Comparison of ENCODE assay signal across 15 cellular contexts in the genomic region with DNA sequence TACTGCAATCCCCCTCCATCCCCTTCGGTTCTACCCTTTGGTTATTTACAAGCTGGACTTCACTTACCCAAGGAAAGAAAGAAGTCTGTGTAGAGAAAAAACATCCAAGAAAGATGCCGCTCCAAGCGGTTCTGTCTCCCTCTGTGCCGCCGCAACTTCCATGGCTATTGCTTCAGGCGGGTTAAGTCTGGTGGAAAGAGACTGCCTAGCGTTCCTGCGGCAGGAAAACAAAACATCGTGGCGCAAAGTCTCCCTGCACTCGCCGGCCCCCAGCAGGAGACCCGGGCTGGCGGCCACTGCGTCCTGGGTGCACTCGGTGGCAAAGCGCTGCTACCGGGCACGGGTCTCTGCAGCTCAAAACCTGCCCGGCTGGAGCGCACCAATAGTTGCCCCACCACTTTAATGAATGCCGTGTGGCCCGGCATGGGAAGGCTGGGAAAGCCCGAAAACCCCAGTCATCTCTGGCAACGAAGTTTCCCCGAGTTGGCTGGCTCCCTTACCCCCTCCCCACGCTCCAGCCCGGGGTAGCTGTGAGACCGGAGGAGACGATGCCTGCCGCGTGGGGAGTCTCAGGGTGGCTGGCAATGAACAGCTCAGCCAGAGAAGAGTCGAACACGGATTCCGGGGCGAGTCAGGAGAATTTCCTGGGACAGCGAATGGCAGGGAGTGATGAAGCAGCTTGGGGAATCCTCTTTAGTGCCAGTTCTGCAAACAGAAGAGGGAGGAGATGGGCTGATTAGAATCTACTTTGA. TPM values are rescaled to one million over a fixed set of nuclear protein-coding genes. Genes with fewer than 3 reads are reported as not detected.
A peak's percentile ranks its signal among the peaks of the same experiment; 100 is the strongest.
DNase-seq lines count a peak whose midpoint lies in the region; ATAC-seq and TF ChIP-seq lines count a peak whose summit lies in the region.
"Had no signal": no experiment of that assay in that cellular context is flagged by ENCODE, and none has a peak within 500 bp of the region (broad histone marks: within the 10 kb centered on the region; RNA-seq: fewer than 3 reads in every experiment).

No MANE protein-coding gene starts in this region.

- H3K4me1 ChIP-seq in PC-3 (ENCODE audit: insufficient read depth, low read length) (no peaks in the 10 kb centered on the region), parathyroid adenoma (no peaks in the 10 kb centered on the region)

- peaks cover 47% of the 10 kb centered on the region for H3K27me3 Mint-ChIP-seq in activated CD8-positive, alpha-beta T cell treated with anti-CD3 and anti-CD28 coated beads for 36 hours

- no peaks in the 10 kb centered on the region for H3K36me3 ChIP-seq in PC-3 (ENCODE audit: low read depth, low read length)
- H3K36me3 ChIP-seq in parathyroid adenoma (ENCODE audit: control insufficient read depth, insufficient read depth, low read length) = no peaks in the 10 kb centered on the region
- H3K36me3 ChIP-seq in WERI-Rb-1 = no peaks in the 10 kb centered on the region
- H3K36me3 ChIP-seq: right atrium auricular region had no signal

- intact Hi-C loops in PC-3 (cut with micrococcal nuclease) (no loop called here), head of caudate nucleus (cut with DNase I) (no loop called here)
- intact Hi-C loops in activated CD8-positive, alpha-beta T cell treated with anti-CD3 and anti-CD28 coated beads for 36 hours (cut with micrococcal nuclease) = no loop called here

- no TSS peak for BruUV-seq in PC-3 (replicated peaks; lab: Mats Ljungman, UMichigan)

- H3K36me3 Mint-ChIP-seq in activated CD8-positive, alpha-beta T cell treated with anti-CD3 and anti-CD28 coated beads for 36 hours (ENCODE audit: low read depth) = no peaks in the 10 kb centered on the region
- H3K36me3 Mint-ChIP-seq: memory B cell had no signal

- no peaks in the 10 kb centered on the region for H4K20me1 ChIP-seq in PC-3 (ENCODE audit: low read length)

- H3K4me2 ChIP-seq in PC-3 (ENCODE audit: low read length) (peak overlapping the region; percentile 48), parathyroid adenoma (ENCODE audit: low read length) (peak overlapping the region; percentile 22)

- H3K27ac Mint-ChIP-seq in activated CD8-positive, alpha-beta T cell treated with anti-CD3 and anti-CD28 coated beads for 36 hours = no peak overlapping the region
- H3K27ac Mint-ChIP-seq: activated naive CD8-positive, alpha-beta T cell treated with anti-CD3 and anti-CD28 coated beads, Interleukin-2, amount 50 U/mL, for 24 hours; memory B cell had no signal

- H3K4me1 Mint-ChIP-seq in activated CD8-positive, alpha-beta T cell treated with anti-CD3 and anti-CD28 coated beads for 36 hours (ENCODE audit: low read depth) = peaks cover 3% of the 10 kb centered on the region

- H3K9ac ChIP-seq in PC-3 (ENCODE audit: low read length) = no peak overlapping the region
- no peak overlapping the region for H3K9ac ChIP-seq in parathyroid adenoma

- no peaks in the 10 kb centered on the region for H3K9me3 ChIP-seq in PC-3 (ENCODE audit: low read length)
- H3K9me3 ChIP-seq in parathyroid adenoma (ENCODE audit: control insufficient read depth, low read length) = no peaks in the 10 kb centered on the region
- H3K9me3 ChIP-seq in WERI-Rb-1 (ENCODE audit: severe bottlenecking) = no peaks in the 10 kb centered on the region

- no peaks in the 10 kb centered on the region for H3F3A ChIP-seq in PC-3 (ENCODE audit: low read length, unreplicated experiment)

- CTCF ChIA-PET in PC-3 (lab: Charles Lee) = no interaction called here
- CTCF ChIA-PET in activated CD8-positive, alpha-beta T cell treated with anti-CD3 and anti-CD28 coated beads for 36 hours (lab: Charles Lee) = no interaction called here

- in situ Hi-C loops in G401 (cut with HindIII; ENCODE audit: low sequenced_read_pairs) = no loop called here

- H3K9me2 ChIP-seq in PC-3 (replicated peaks; ENCODE audit: low read length) = no peaks in the 10 kb centered on the region

- no peaks in the 10 kb centered on the region for H3K9me3 Mint-ChIP-seq in activated CD8-positive, alpha-beta T cell treated with anti-CD3 and anti-CD28 coated beads for 36 hours
- H3K9me3 Mint-ChIP-seq: activated naive CD8-positive, alpha-beta T cell treated with anti-CD3 and anti-CD28 coated beads, Interleukin-2, amount 50 U/mL, for 24 hours; memory B cell had no signal

- DNase-seq in G401 (ENCODE audit: low spot score) = peak; percentile 57
- no peak for DNase-seq in PC-3
- peak in 26 of 42 donors; percentile 16 to 63 (median 26) for DNase-seq in head of caudate nucleus
- no peak for DNase-seq in NCI-H1048 (lab: John Stamatoyannopoulos, UW)
- DNase-seq in activated CD8-positive, alpha-beta T cell treated with anti-CD3 and anti-CD28 coated beads for 36 hours = no peak
- no peak for DNase-seq in WERI-Rb-1
- DNase-seq: activated naive CD8-positive, alpha-beta T cell treated with anti-CD3 and anti-CD28 coated beads, Interleukin-2, amount 50 U/mL, for 24 hours; Caco-2; HCEC 1CT had no signal

- no peak overlapping the region for H3K4me3 Mint-ChIP-seq in activated CD8-positive, alpha-beta T cell treated with anti-CD3 and anti-CD28 coated beads for 36 hours
- H3K4me3 Mint-ChIP-seq: activated naive CD8-positive, alpha-beta T cell treated with anti-CD3 and anti-CD28 coated beads, Interleukin-2, amount 50 U/mL, for 24 hours; memory B cell had no signal

- H2AFZ ChIP-seq in PC-3 (ENCODE audit: low read length) (no peak overlapping the region; the same call in 1 of the 2 replicates), parathyroid adenoma (no peak overlapping the region)

- POLR2A ChIA-PET in PC-3 (lab: Charles Lee; ENCODE audit: unreplicated experiment) = no interaction called here
- POLR2A ChIA-PET in activated CD8-positive, alpha-beta T cell treated with anti-CD3 and anti-CD28 coated beads for 36 hours (lab: Charles Lee) = no interaction called here

- H3K4me3 ChIP-seq in PC-3 (ENCODE audit: low read length) = peak overlapping the region; percentile 40; the same call in 1 of the 2 replicates
- no peak overlapping the region for H3K4me3 ChIP-seq in parathyroid adenoma (ENCODE audit: low read depth, low read length)
- H3K4me3 ChIP-seq in WERI-Rb-1 (ENCODE audit: low read depth, low read length) = no peak overlapping the region
- H3K4me3 ChIP-seq: right atrium auricular region had no signal

- TF ChIP-seq CTCF in PC-3 (conservative IDR thresholded peaks at IDR 0.05; ENCODE audit: low read depth, low read length) (no peak), parathyroid adenoma (IDR thresholded peaks at IDR 0.05) (no peak), WERI-Rb-1 (IDR thresholded peaks at IDR 0.05; ENCODE audit: low read depth, low read length) (no peak)
- no peak for TF ChIP-seq CTCF in activated CD8-positive, alpha-beta T cell treated with anti-CD3 and anti-CD28 coated beads for 36 hours (IDR thresholded peaks at IDR 0.05)

- no peaks in the 10 kb centered on the region for H3K79me2 ChIP-seq in PC-3 (ENCODE audit: low read length)
- no peaks in the 10 kb centered on the region for H3K79me2 ChIP-seq in parathyroid adenoma

- H3K27me3 ChIP-seq in PC-3 (ENCODE audit: low read length) = peaks cover 92% of the 10 kb centered on the region
- peaks cover 4% of the 10 kb centered on the region for H3K27me3 ChIP-seq in parathyroid adenoma (ENCODE audit: control insufficient read depth, insufficient read depth, low read length)
- peaks cover 51% of the 10 kb centered on the region for H3K27me3 ChIP-seq in WERI-Rb-1 (ENCODE audit: insufficient read depth, low read depth, severe bottlenecking)

- no peak overlapping the region for H3K27ac ChIP-seq in PC-3 (ENCODE audit: low read length)
- no peak overlapping the region for H3K27ac ChIP-seq in parathyroid adenoma
- H3K27ac ChIP-seq in WERI-Rb-1 = no peak overlapping the region
- H3K27ac ChIP-seq: right atrium auricular region had no signal

- ATAC-seq in PC-3 (peak; percentile 14), GM21528 (IDR thresholded peaks at IDR 0.05; ENCODE audit: low FRiP score, unreplicated experiment) (no peak)
- no peak for ATAC-seq in activated CD8-positive, alpha-beta T cell treated with anti-CD3 and anti-CD28 coated beads for 36 hours
- ATAC-seq: activated naive CD8-positive, alpha-beta T cell treated with anti-CD3 and anti-CD28 coated beads, Interleukin-2, amount 50 U/mL, for 24 hours had no signal

RNA-seq across cellular contexts. Expression of gene KCNK10, which starts 3.5 kb away (rescaled TPM):
- not detected in 2 replicates for total RNA-seq in G401 (2014; rRNA removed; shearing (Covaris generic))
- total RNA-seq in PC-3 (2014; rRNA removed) = 1.2 TPM in 1 of 2 replicates, not detected in the other
- total RNA-seq in activated CD8-positive, alpha-beta T cell treated with anti-CD3 and anti-CD28 coated beads for 36 hours = not detected
- total RNA-seq: glomerular endothelial cell, right atrium auricular region, subcutaneous adipose tissue had no signal

RNA-seq across cellular contexts. Expression of gene SPATA7, which starts 58.9 kb away (rescaled TPM):
- total RNA-seq in G401 (2014; rRNA removed; shearing (Covaris generic)) = 13.5 and 21.1 TPM in 2 replicates
- 2.8 and 3.9 TPM in 2 replicates for total RNA-seq in PC-3 (2014; rRNA removed)
- total RNA-seq in activated CD8-positive, alpha-beta T cell treated with anti-CD3 and anti-CD28 coated beads for 36 hours = 1 to 10 TPM; 3.0 to 3.1 TPM

Comparison
In these comparisons a context has a peak if more than half of its experiments do, and no peak if none do; other contexts are left out.
1. DNase-seq: peak in G401 (single experiment) and head of caudate nucleus (26 of 42); none in PC-3 (single experiment), NCI-H1048 (single experiment), activated CD8-positive, alpha-beta T cell treated with anti-CD3 and anti-CD28 coated beads for 36 hours (single experiment) and WERI-Rb-1 (single experiment).